Comparison of ENCODE assay signal across 8 cellular contexts in genomic region chr22:17083811-17084540, GRCh38. TPM values are rescaled to one million over a fixed set of nuclear protein-coding genes. Genes with fewer than 3 reads are reported as not detected.
A peak's percentile ranks its signal among the peaks of the same experiment; 100 is the strongest.
DNase-seq lines count a peak whose midpoint lies in the region; ATAC-seq and TF ChIP-seq lines count a peak whose summit lies in the region.

No MANE protein-coding gene starts in this region.

- peak; percentile 59 for DNase-seq in DMS53 (lab: John Stamatoyannopoulos, UW)
- DNase-seq in DMS53 treated with DMSO at 0.1 percent for 48 hours (lab: John Stamatoyannopoulos, UW; ENCODE audit: unreplicated experiment): no peak
- DNase-seq in activated CD8-positive, alpha-beta T cell treated with anti-CD3 and anti-CD28 coated beads for 36 hours: no peak
- no peak for DNase-seq in stimulated activated effector memory CD8-positive, alpha-beta T cell treated with anti-CD3 and anti-CD28 coated beads, Interleukin-12 subunit alpha, Interleukin-12 subunit beta, amount 100 ng/mL, for 72 hours (ENCODE audit: low spot score in 2 of 2)
- DNase-seq in inferior parietal cortex (ENCODE audit: extremely low spot score): no peak

- peaks cover 37% of the 10 kb centered on the region for H3K4me1 Mint-ChIP-seq in activated CD8-positive, alpha-beta T cell treated with anti-CD3 and anti-CD28 coated beads for 36 hours (ENCODE audit: low read depth)
- H3K4me1 Mint-ChIP-seq in stimulated activated effector memory CD8-positive, alpha-beta T cell treated with anti-CD3 and anti-CD28 coated beads, Interleukin-12 subunit alpha, Interleukin-12 subunit beta, amount 100 ng/mL, for 72 hours: peaks cover 43% of the 10 kb centered on the region

- peak overlapping the region; percentile 61 for H3K4me3 ChIP-seq in iPS-15b (ENCODE audit: low read depth, low read length)

- TF ChIP-seq CTCF in activated CD8-positive, alpha-beta T cell treated with anti-CD3 and anti-CD28 coated beads for 36 hours (IDR thresholded peaks at IDR 0.05): no peak

- no peaks in the 10 kb centered on the region for H3K9me3 Mint-ChIP-seq in activated CD8-positive, alpha-beta T cell treated with anti-CD3 and anti-CD28 coated beads for 36 hours
- no peaks in the 10 kb centered on the region for H3K9me3 Mint-ChIP-seq in stimulated activated effector memory CD8-positive, alpha-beta T cell treated with anti-CD3 and anti-CD28 coated beads, Interleukin-12 subunit alpha, Interleukin-12 subunit beta, amount 100 ng/mL, for 72 hours

- H3K36me3 Mint-ChIP-seq in activated CD8-positive, alpha-beta T cell treated with anti-CD3 and anti-CD28 coated beads for 36 hours (ENCODE audit: low read depth): peaks cover 4% of the 10 kb centered on the region
- peaks cover 8% of the 10 kb centered on the region for H3K36me3 Mint-ChIP-seq in stimulated activated effector memory CD8-positive, alpha-beta T cell treated with anti-CD3 and anti-CD28 coated beads, Interleukin-12 subunit alpha, Interleukin-12 subunit beta, amount 100 ng/mL, for 72 hours

- peaks cover 29% of the 10 kb centered on the region for H3K27me3 ChIP-seq in iPS-15b (ENCODE audit: control insufficient read depth, insufficient read depth, low read length)

- H3K27me3 Mint-ChIP-seq in activated CD8-positive, alpha-beta T cell treated with anti-CD3 and anti-CD28 coated beads for 36 hours: no peaks in the 10 kb centered on the region

- intact Hi-C loops in activated CD8-positive, alpha-beta T cell treated with anti-CD3 and anti-CD28 coated beads for 36 hours (cut with micrococcal nuclease): no loop called here

- CTCF ChIA-PET in activated CD8-positive, alpha-beta T cell treated with anti-CD3 and anti-CD28 coated beads for 36 hours (lab: Charles Lee): interaction anchor here (0.7 to 3.3 kb wide), 4 partner anchors 9 to 88 kb away, joined by 3 to 14 read pairs (median 8); no protein-coding TSS in a partner anchor

- H3K27ac Mint-ChIP-seq in activated CD8-positive, alpha-beta T cell treated with anti-CD3 and anti-CD28 coated beads for 36 hours: peak overlapping the region; percentile 85
- H3K27ac Mint-ChIP-seq in stimulated activated effector memory CD8-positive, alpha-beta T cell treated with anti-CD3 and anti-CD28 coated beads, Interleukin-12 subunit alpha, Interleukin-12 subunit beta, amount 100 ng/mL, for 72 hours: peak overlapping the region; percentile 88

- POLR2A ChIA-PET in activated CD8-positive, alpha-beta T cell treated with anti-CD3 and anti-CD28 coated beads for 36 hours (lab: Charles Lee): interaction anchor here (0.6 kb wide), 1 partner anchor 913 kb away, joined by 3 read pairs; no protein-coding TSS in a partner anchor

- H3K9me3 ChIP-seq in iPS-15b (ENCODE audit: control insufficient read depth, insufficient read depth, low read length): no peaks in the 10 kb centered on the region

- H3K36me3 ChIP-seq in iPS-15b (ENCODE audit: control insufficient read depth, insufficient read depth, low read length): no peaks in the 10 kb centered on the region

- no peak overlapping the region for H3K9ac ChIP-seq in iPS-15b (ENCODE audit: low read depth, low read length)

- H3K4me3 Mint-ChIP-seq in activated CD8-positive, alpha-beta T cell treated with anti-CD3 and anti-CD28 coated beads for 36 hours: peak overlapping the region; percentile 81
- H3K4me3 Mint-ChIP-seq in stimulated activated effector memory CD8-positive, alpha-beta T cell treated with anti-CD3 and anti-CD28 coated beads, Interleukin-12 subunit alpha, Interleukin-12 subunit beta, amount 100 ng/mL, for 72 hours: peak overlapping the region; percentile 79

- H3K4me1 ChIP-seq in iPS-15b (ENCODE audit: control insufficient read depth, insufficient read depth, low read length): no peaks in the 10 kb centered on the region

- no peak for ATAC-seq in activated CD8-positive, alpha-beta T cell treated with anti-CD3 and anti-CD28 coated beads for 36 hours
- no peak for ATAC-seq in stimulated activated effector memory CD8-positive, alpha-beta T cell treated with anti-CD3 and anti-CD28 coated beads, Interleukin-12 subunit alpha, Interleukin-12 subunit beta, amount 100 ng/mL, for 72 hours
- ATAC-seq in HG02870 (IDR thresholded peaks at IDR 0.05; ENCODE audit: unreplicated experiment) (no peak), GM21367 (IDR thresholded peaks at IDR 0.05; ENCODE audit: unreplicated experiment) (no peak)

RNA-seq across cellular contexts. Expression of gene IL17RA, which starts 0.8 kb away (rescaled TPM):
- total RNA-seq in activated CD8-positive, alpha-beta T cell treated with anti-CD3 and anti-CD28 coated beads for 36 hours: 10 to 100 TPM; 14.0 to 14.2 TPM

RNA-seq across cellular contexts. Expression of gene TMEM121B, which starts 37.2 kb away (rescaled TPM):
- total RNA-seq in activated CD8-positive, alpha-beta T cell treated with anti-CD3 and anti-CD28 coated beads for 36 hours: under 1 TPM; 0.13 to 0.14 TPM
